ENCODE assay signal across 8 cellular contexts in genomic region chr21:27564684-27565280, GRCh38.
DNase-seq lines count a peak whose midpoint lies in the region; ATAC-seq and TF ChIP-seq lines count a peak whose summit lies in the region.

No MANE protein-coding gene starts in this region.

- H2AFZ ChIP-seq in Loucy (ENCODE audit: low read length), result no peak overlapping the region

- no peaks in the 10 kb centered on the region for H3F3A ChIP-seq in Loucy (ENCODE audit: low read depth)

- H3K4me3 ChIP-seq in Loucy (ENCODE audit: low read length, poor library complexity, severe bottlenecking) (no peak overlapping the region), WI38 (ENCODE audit: low read depth, low read length) (no peak overlapping the region), stomach (no peak overlapping the region)

- H3K27me3 ChIP-seq in Loucy (ENCODE audit: insufficient read depth, low read length, poor library complexity, severe bottlenecking) (no peaks in the 10 kb centered on the region), stomach (no peaks in the 10 kb centered on the region)

- H3K4me1 ChIP-seq in Loucy (ENCODE audit: insufficient read depth, low read length, poor library complexity, severe bottlenecking), result no peaks in the 10 kb centered on the region
- peaks cover 0 to 7% (median under 1%) of the 10 kb centered on the region in 4 donors for H3K4me1 ChIP-seq in stomach

- no peaks in the 10 kb centered on the region for H3K79me2 ChIP-seq in Loucy (ENCODE audit: insufficient read depth, low read length)

- no peak overlapping the region for H3K27ac Mint-ChIP-seq in activated T-cell treated with anti-CD3 and anti-CD28 coated beads, Interleukin-2, amount 50 U/mL, for 24 hours

- WGBS in stomach, 5 donors, result 40 to 67% (median 55%) methylated on average over 1 of the region's 1 CpG

- no peak overlapping the region for H3K4me2 ChIP-seq in Loucy (ENCODE audit: low read depth, low read length, poor library complexity, severe bottlenecking)

- intact Hi-C loops in left ventricle myocardium superior (cut with micrococcal nuclease), result loop anchor here (10.0 kb wide), 2 partner anchors 200 to 710 kb away; no protein-coding TSS in a partner anchor
- intact Hi-C loops in stomach (cut with DNase I; ENCODE audit: low total_unique reads), result no loop called here

- H3K36me3 ChIP-seq in Loucy (ENCODE audit: insufficient read depth, low read length) (no peaks in the 10 kb centered on the region), stomach (no peaks in the 10 kb centered on the region)

- H3K27ac ChIP-seq in stomach, result no peak overlapping the region

- TF ChIP-seq EP300 in stomach (IDR thresholded peaks at IDR 0.05), result no peak

- H3K9me3 ChIP-seq in Loucy (ENCODE audit: insufficient read depth, low read depth, low read length) (no peaks in the 10 kb centered on the region), stomach (no peaks in the 10 kb centered on the region)

- no peak for TF ChIP-seq POLR2A in stomach (IDR thresholded peaks at IDR 0.05)

- H3K4me3 Mint-ChIP-seq in activated T-cell treated with anti-CD3 and anti-CD28 coated beads, Interleukin-2, amount 50 U/mL, for 24 hours, result no peak overlapping the region

- TF ChIP-seq CTCF in Loucy (conservative IDR thresholded peaks at IDR 0.05; ENCODE audit: low read length) (peak; percentile 61), WI38 (IDR thresholded peaks at IDR 0.05; ENCODE audit: low read depth, low read length) (peak; percentile 60), stomach (IDR thresholded peaks at IDR 0.05) (peak in 5 of 7 experiments; percentile 16 to 59 (median 48))

- no peaks in the 10 kb centered on the region for H3K9me3 Mint-ChIP-seq in activated T-cell treated with anti-CD3 and anti-CD28 coated beads, Interleukin-2, amount 50 U/mL, for 24 hours

- H3K4me1 Mint-ChIP-seq in activated T-cell treated with anti-CD3 and anti-CD28 coated beads, Interleukin-2, amount 50 U/mL, for 24 hours (ENCODE audit: low read depth), result no peaks in the 10 kb centered on the region

- H3K9me2 ChIP-seq in Loucy (replicated peaks; ENCODE audit: low read depth, low read length), result no peaks in the 10 kb centered on the region

- DNase-seq in EH (ENCODE audit: low read depth) (peak; percentile 83), left ventricle myocardium superior (peak; percentile 33), stomach (peak; percentile 40), NCI-H2081 treated with DMSO at 0.1 percent for 48 hours (lab: John Stamatoyannopoulos, UW) (no peak)
- DNase-seq in activated T-cell treated with anti-CD3 and anti-CD28 coated beads, Interleukin-2, amount 50 U/mL, for 24 hours, result no peak

- no peaks in the 10 kb centered on the region for H3K36me3 Mint-ChIP-seq in activated T-cell treated with anti-CD3 and anti-CD28 coated beads, Interleukin-2, amount 50 U/mL, for 24 hours (ENCODE audit: low read depth)

- ATAC-seq in left ventricle myocardium superior (peak; percentile 75), HG03097 (IDR thresholded peaks at IDR 0.05; ENCODE audit: low FRiP score, unreplicated experiment) (no peak)

- no peaks in the 10 kb centered on the region for H4K20me1 ChIP-seq in Loucy (ENCODE audit: insufficient read depth, low read length, poor library complexity, severe bottlenecking)

- H3K9ac ChIP-seq in Loucy (ENCODE audit: low read depth, low read length, poor library complexity, severe bottlenecking), result no peak overlapping the region

- H3K27me3 Mint-ChIP-seq in activated T-cell treated with anti-CD3 and anti-CD28 coated beads, Interleukin-2, amount 50 U/mL, for 24 hours, result no peaks in the 10 kb centered on the region

Comparison
In these comparisons a context has a peak if more than half of its experiments do, and no peak if none do; other contexts are left out.
1. DNase-seq: peak in EH (single experiment), left ventricle myocardium superior (single experiment) and stomach (single experiment); none in NCI-H2081 treated with DMSO at 0.1 percent for 48 hours (single experiment) and activated T-cell treated with anti-CD3 and anti-CD28 coated beads, Interleukin-2, amount 50 U/mL, for 24 hours (single experiment).
2. Peak in every context shown above with its lines, with median percentiles within 50 percentile points of each other: CTCF ChIP-seq.